In genomic region chr2:71815701-71816100, GRCh38 we compare ENCODE assay signal across 33 cellular contexts.
DNase-seq lines count a peak whose midpoint lies in the region; ATAC-seq and TF ChIP-seq lines count a peak whose summit lies in the region.
"Had no signal": no experiment of that assay in that cellular context is flagged by ENCODE, and none has a peak within 500 bp of the region (broad histone marks: within the 10 kb centered on the region; RNA-seq: fewer than 3 reads in every experiment).

No MANE protein-coding gene starts in this region.

- H3K14ac ChIP-seq in neuronal stem cell (ENCODE audit: low read length) = peak overlapping the region; percentile 21

- H4K8ac ChIP-seq in neuronal stem cell (ENCODE audit: low read depth, low read length) = no peak overlapping the region

- DNase-seq in esophagus muscularis mucosa (ENCODE audit: extremely low spot score) (peak; percentile 90), left lobe of liver (ENCODE audit: low spot score) (peak; percentile 15), neural crest cell (ENCODE audit: low read depth, low spot score) (no peak), neuronal stem cell (ENCODE audit: low spot score) (no peak), DMS153 treated with DMSO at 0.1 percent for 48 hours (lab: John Stamatoyannopoulos, UW; ENCODE audit: unreplicated experiment) (no peak), DMS79 treated with DMSO at 0.1 percent for 48 hours (lab: John Stamatoyannopoulos, UW) (no peak), KG1 (lab: John Stamatoyannopoulos, UW) (no peak)
- DNase-seq in CD4-positive, alpha-beta T cell = no peak
- DNase-seq: 8988T; ACHN; AML-193; BE2C; C1 segment of cervical spinal cord; Caco-2; Calu3; CD4-positive, alpha-beta memory T cell; CD4-positive, CD25-positive, alpha-beta regulatory T cell; CD8-positive, alpha-beta memory T cell; CD8-positive, alpha-beta T cell; COR-L47; DMS 273 treated with DMSO at 0.1 percent for 48 hours; DMS153; DMS53; DMS79; DND-41; EL had no signal

- H3K27me3 Mint-ChIP-seq in neural crest cell (ENCODE audit: low read depth) = no peaks in the 10 kb centered on the region
- peaks cover 4% of the 10 kb centered on the region for H3K27me3 Mint-ChIP-seq in CD4-positive, alpha-beta T cell
- H3K27me3 Mint-ChIP-seq: B cell; CD4-positive, CD25-positive, alpha-beta regulatory T cell had no signal

- POLR2A ChIA-PET in CD4-positive, alpha-beta T cell (lab: Charles Lee) = no interaction called here

- TF ChIP-seq POLR2A in esophagus muscularis mucosa (IDR thresholded peaks at IDR 0.05; ENCODE audit: low read depth) = no peak

- H3K4me3 ChIP-seq in esophagus muscularis mucosa (no peak overlapping the region), neuronal stem cell (ENCODE audit: low read length in 2 of 2) (no peak overlapping the region)
- H3K4me3 ChIP-seq: A549; BLaER1; BLaER1 treated with 17β-estradiol and CSF1 and Interleukin-3, amounts not matched to agents 10 nM and 100 nM had no signal

- 93% methylated on average over 2 of the region's 2 CpGs for WGBS in esophagus muscularis mucosa
- no CpG with 5 or more reads among the region's 2 CpGs for WGBS in neuronal stem cell (ENCODE audit: extremely low coverage in 2 of 2, insufficient read length in 2 of 2, insufficient replicate concordance in 1 of 2), 2 donors

- no peak overlapping the region for H3K4me3 Mint-ChIP-seq in neural crest cell
- no peak overlapping the region for H3K4me3 Mint-ChIP-seq in CD4-positive, alpha-beta T cell
- H3K4me3 Mint-ChIP-seq: B cell; CD14-positive monocyte; CD4-positive, alpha-beta memory T cell; CD4-positive, CD25-positive, alpha-beta regulatory T cell; CD8-positive, alpha-beta memory T cell; CD8-positive, alpha-beta T cell had no signal

- no peak overlapping the region for H3K4ac ChIP-seq in neuronal stem cell (ENCODE audit: low read length)

- H3K9ac ChIP-seq in neuronal stem cell (ENCODE audit: low read depth, low read length, poor library complexity) = no peak overlapping the region
- H3K9ac ChIP-seq: BLaER1; BLaER1 treated with 17β-estradiol and CSF1 and Interleukin-3, amounts not matched to agents 10 nM and 100 nM had no signal

- H3K4me2 ChIP-seq in neuronal stem cell (ENCODE audit: insufficient read depth, low read length, poor library complexity, severe bottlenecking) = no peak overlapping the region
- H3K4me2 ChIP-seq: A549; BLaER1 treated with 17β-estradiol and CSF1 and Interleukin-3, amounts not matched to agents 10 nM and 100 nM had no signal

- no peaks in the 10 kb centered on the region for H3K4me1 Mint-ChIP-seq in neural crest cell
- H3K4me1 Mint-ChIP-seq in CD4-positive, alpha-beta T cell (ENCODE audit: low read depth) = no peaks in the 10 kb centered on the region
- H3K4me1 Mint-ChIP-seq: B cell; CD14-positive monocyte; CD4-positive, alpha-beta memory T cell; CD4-positive, CD25-positive, alpha-beta regulatory T cell; CD8-positive, alpha-beta memory T cell had no signal

- H3K4me1 ChIP-seq in esophagus muscularis mucosa = peaks cover 0 to 3% (median 0%) of the 10 kb centered on the region in 4 donors
- H3K4me1 ChIP-seq in neuronal stem cell (ENCODE audit: control insufficient read depth in 2 of 2, insufficient read depth in 1 of 2, low read depth in 1 of 2, low read length in 2 of 2) = no peaks in the 10 kb centered on the region
- H3K4me1 ChIP-seq: A549, BE2C, Caco-2 had no signal

- H2AFZ ChIP-seq in neuronal stem cell (ENCODE audit: low read length) = no peak overlapping the region

- H3K9me3 ChIP-seq in esophagus muscularis mucosa (no peaks in the 10 kb centered on the region), neuronal stem cell (replicated peaks in 1 of 2; ENCODE audit: control insufficient read depth in 2 of 2, insufficient read depth in 1 of 2, low read depth in 1 of 2, low read length in 2 of 2) (no peaks in the 10 kb centered on the region)
- no peaks in the 10 kb centered on the region for H3K9me3 ChIP-seq in CD4-positive, alpha-beta T cell (ENCODE audit: control insufficient read depth, low read length)
- H3K9me3 ChIP-seq: A549, BE2C, BLaER1, Caco-2 had no signal

- no peak overlapping the region for H2BK5ac ChIP-seq in neuronal stem cell (ENCODE audit: low read length)

- CTCF ChIA-PET in CD4-positive, alpha-beta T cell (lab: Charles Lee) = no interaction called here

- no peak overlapping the region for H2BK120ac ChIP-seq in neuronal stem cell (ENCODE audit: low read depth, low read length)

- H3K36me3 ChIP-seq in esophagus muscularis mucosa (no peaks in the 10 kb centered on the region), neuronal stem cell (replicated peaks in 1 of 2; ENCODE audit: control insufficient read depth in 2 of 2, insufficient read depth in 2 of 2, low read length in 2 of 2) (no peaks in the 10 kb centered on the region)
- H3K36me3 ChIP-seq: BE2C; BLaER1; BLaER1 treated with 17β-estradiol and CSF1 and Interleukin-3, amounts not matched to agents 10 nM and 100 nM had no signal

- H3K36me3 Mint-ChIP-seq in neural crest cell (ENCODE audit: low read depth) = no peaks in the 10 kb centered on the region
- no peaks in the 10 kb centered on the region for H3K36me3 Mint-ChIP-seq in CD4-positive, alpha-beta T cell (ENCODE audit: low read depth)
- H3K36me3 Mint-ChIP-seq: CD14-positive monocyte; CD4-positive, alpha-beta memory T cell; CD4-positive, CD25-positive, alpha-beta regulatory T cell; CD8-positive, alpha-beta memory T cell; CD8-positive, alpha-beta T cell had no signal

- H2BK15ac ChIP-seq in neuronal stem cell (ENCODE audit: low read length) = no peak overlapping the region

- H3K27ac ChIP-seq in esophagus muscularis mucosa (replicated peaks in 1 of 4) = no peak overlapping the region
- no peak overlapping the region for H3K27ac ChIP-seq in neuronal stem cell (replicated peaks; ENCODE audit: low read length)
- no peak overlapping the region for H3K27ac ChIP-seq in CD4-positive, alpha-beta T cell (ENCODE audit: low read depth, low read length)
- H3K27ac ChIP-seq: 22Rv1; A549; BLaER1; BLaER1 treated with 17β-estradiol and CSF1 and Interleukin-3, amounts not matched to agents 10 nM and 100 nM; C4-2B had no signal

- no peak overlapping the region for H2BK12ac ChIP-seq in neuronal stem cell (ENCODE audit: low read length)

- no peak overlapping the region for H3K23ac ChIP-seq in neuronal stem cell (ENCODE audit: low read depth, low read length, poor library complexity)

- no peak overlapping the region for H3K18ac ChIP-seq in neuronal stem cell (ENCODE audit: low read length)

- H2AK5ac ChIP-seq in neuronal stem cell (ENCODE audit: low read depth, low read length) = no peak overlapping the region

- H3K27ac Mint-ChIP-seq in neural crest cell (ENCODE audit: unreplicated experiment) = peak overlapping the region; percentile 60
- no peak overlapping the region for H3K27ac Mint-ChIP-seq in CD4-positive, alpha-beta T cell
- H3K27ac Mint-ChIP-seq: B cell; CD4-positive, alpha-beta memory T cell; CD4-positive, CD25-positive, alpha-beta regulatory T cell; CD8-positive, alpha-beta memory T cell; CD8-positive, alpha-beta T cell had no signal

- no peak for ATAC-seq in left lobe of liver
- no peak for ATAC-seq in CD4-positive, alpha-beta T cell (ENCODE audit: poor library complexity)
- ATAC-seq: A549; CD8-positive, alpha-beta T cell had no signal

- no peak for TF ChIP-seq EP300 in esophagus muscularis mucosa (IDR thresholded peaks at IDR 0.05)

- TF ChIP-seq CTCF in esophagus muscularis mucosa (IDR thresholded peaks at IDR 0.05) = no peak
- TF ChIP-seq CTCF in neural crest cell (conservative IDR thresholded peaks at IDR 0.05) = no peak
- no peak for TF ChIP-seq CTCF in CD4-positive, alpha-beta T cell (IDR thresholded peaks at IDR 0.05)

- intact Hi-C loops in esophagus muscularis mucosa (cut with DNase I) = no loop called here
- intact Hi-C loops in CD4-positive, alpha-beta T cell (cut with DNase I, micrococcal nuclease) = no loop called here

- H4K91ac ChIP-seq in neuronal stem cell (ENCODE audit: low read depth, low read length, poor library complexity) = no peak overlapping the region

- peaks cover 6% of the 10 kb centered on the region for H3K9me3 Mint-ChIP-seq in neural crest cell
- no peaks in the 10 kb centered on the region for H3K9me3 Mint-ChIP-seq in CD4-positive, alpha-beta T cell
- H3K9me3 Mint-ChIP-seq: CD8-positive, alpha-beta T cell had no signal

- H3K79me1 ChIP-seq in neuronal stem cell (ENCODE audit: low read depth, low read length) = no peaks in the 10 kb centered on the region

- H3K27me3 ChIP-seq in esophagus muscularis mucosa (no peaks in the 10 kb centered on the region), neuronal stem cell (ENCODE audit: control insufficient read depth in 3 of 3, insufficient read depth in 3 of 3, low read depth in 1 of 3, low read length in 3 of 3) (no peaks in the 10 kb centered on the region)
- no peaks in the 10 kb centered on the region for H3K27me3 ChIP-seq in CD4-positive, alpha-beta T cell (ENCODE audit: control insufficient read depth, insufficient read depth, low read length)
- H3K27me3 ChIP-seq: BE2C; BLaER1; BLaER1 treated with 17β-estradiol and CSF1 and Interleukin-3, amounts not matched to agents 10 nM and 100 nM had no signal

Comparison
In these comparisons a context has a peak if more than half of its experiments do, and no peak if none do; other contexts are left out.
1. DNase-seq: peak in esophagus muscularis mucosa (single experiment) and left lobe of liver (single experiment); none in neural crest cell (single experiment), neuronal stem cell (single experiment), CD4-positive, alpha-beta T cell (0 of 10), DMS153 treated with DMSO at 0.1 percent for 48 hours (single experiment), DMS79 treated with DMSO at 0.1 percent for 48 hours (single experiment) and KG1 (single experiment).